ENCODE assay signal across 19 cellular contexts in the genomic region with DNA sequence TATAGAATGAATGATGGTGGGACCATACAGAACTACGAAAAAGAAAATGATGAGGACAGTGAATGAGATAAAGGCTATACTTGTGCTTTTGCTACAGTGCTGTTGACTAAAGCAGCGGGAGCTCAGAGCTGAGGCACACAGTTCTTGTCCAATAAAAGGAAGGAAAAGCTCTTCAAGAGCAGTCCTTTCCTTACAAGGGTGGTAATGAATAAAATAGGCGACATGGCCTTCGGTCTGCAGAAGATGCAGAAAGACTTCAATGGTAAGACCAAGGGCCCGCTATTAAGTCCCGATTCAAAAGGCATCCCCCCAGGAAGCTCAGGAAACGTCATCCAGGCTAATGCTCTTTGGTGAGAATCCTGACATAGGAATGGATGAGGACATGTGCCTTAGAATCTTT.
"Had no signal": no experiment of that assay in that cellular context is flagged by ENCODE, and none has a peak within 500 bp of the region (broad histone marks: within the 10 kb centered on the region; RNA-seq: fewer than 3 reads in every experiment).

No MANE protein-coding gene starts in this region.

- H3K9me3 ChIP-seq: colonic mucosa, gastrocnemius medialis, left ventricle myocardium inferior, lower lobe of right lung, sigmoid colon, testis had no signal

- H3K4me1 ChIP-seq: colonic mucosa, testis had no signal

- H3K27me3 ChIP-seq: colonic mucosa, gastrocnemius medialis, sigmoid colon, testis had no signal

- H3K36me3 ChIP-seq: colonic mucosa, gastrocnemius medialis, left ventricle myocardium inferior, lower lobe of right lung, sigmoid colon had no signal

- H3K27ac ChIP-seq: colonic mucosa, gastrocnemius medialis, left ventricle myocardium inferior, lower lobe of right lung, skin epidermis, testis had no signal

- DNase-seq: caudate nucleus; colonic mucosa; effector CD4-positive, alpha-beta T cell; endodermal cell; gastrocnemius medialis; glutamatergic neuron; immature natural killer cell; left ventricle myocardium inferior; lower lobe of right lung; midbrain; naive B cell; posterior cingulate gyrus; sigmoid colon; stimulated activated CD4-positive, alpha-beta T cell treated with anti-CD3 and anti-CD28 coated beads, Interleukin-2, amount 100 ng/mL, for 48 hours; stimulated activated CD8-positive, alpha-beta memory T cell treated with anti-CD3 and anti-CD28 coated beads, Interleukin-4, amount 100 ng/mL, for 48 hours; stimulated activated naive CD8-positive, alpha-beta T cell treated with anti-CD3 and anti-CD28 coated beads, Interleukin-15, Interleukin-2, amounts not matched to agents 100 U/mL and 50 U/mL, for 24 hours; testis had no signal

- H3K4me3 ChIP-seq: colonic mucosa, gastrocnemius medialis, left ventricle myocardium inferior, lower lobe of right lung, sigmoid colon, skin epidermis, testis had no signal

- ATAC-seq: gastrocnemius medialis; lower lobe of right lung; stimulated activated effector memory CD8-positive, alpha-beta T cell treated with anti-CD3 and anti-CD28 coated beads, Interleukin-12 subunit alpha, Interleukin-12 subunit beta, amount 100 ng/mL, for 72 hours; stimulated activated naive CD8-positive, alpha-beta T cell treated with anti-CD3 and anti-CD28 coated beads, Interleukin-15, Interleukin-2, amounts not matched to agents 100 U/mL and 50 U/mL, for 24 hours had no signal
